Comparison of ENCODE assay signal across 15 cellular contexts in genomic region chr19:3073931-3074595, GRCh38. TPM values are rescaled to one million over a fixed set of nuclear protein-coding genes. Genes with fewer than 3 reads are reported as not detected.
DNase-seq lines count a peak whose midpoint lies in the region; ATAC-seq and TF ChIP-seq lines count a peak whose summit lies in the region.
"Had no signal": no experiment of that assay in that cellular context is flagged by ENCODE, and none has a peak within 500 bp of the region (broad histone marks: within the 10 kb centered on the region; RNA-seq: fewer than 3 reads in every experiment).

No MANE protein-coding gene starts in this region.

- H3K4me1 ChIP-seq in skeletal muscle tissue (ENCODE audit: control insufficient read depth in 3 of 3, insufficient read depth in 3 of 3, low read length in 3 of 3): peaks cover 15 to 17% (median 16%) of the 10 kb centered on the region in 3 donors

- peak overlapping the region; percentile 65 for H3K27ac ChIP-seq in skeletal muscle tissue (ENCODE audit: low read depth, low read length)

- H3K9me3 ChIP-seq in skeletal muscle tissue (ENCODE audit: control insufficient read depth in 3 of 3, low read length in 3 of 3): no peaks in the 10 kb centered on the region

- peak; percentile 12 for TF ChIP-seq CTCF in fibroblast of mammary gland (conservative IDR thresholded peaks at IDR 0.05; ENCODE audit: control insufficient read depth, insufficient read depth, low read depth, low read length)

- H3K9ac ChIP-seq in skeletal muscle tissue (ENCODE audit: low read depth in 1 of 3, low read length in 3 of 3): peak overlapping the region in 1 of 3 donors; percentile 16

- H3K4me3 ChIP-seq in fibroblast of mammary gland (ENCODE audit: control insufficient read depth, low read depth, low read length) (no peak overlapping the region), skeletal muscle tissue (ENCODE audit: low read length in 3 of 3) (no peak overlapping the region)
- H3K4me3 ChIP-seq: smooth muscle cell had no signal

- no peaks in the 10 kb centered on the region for H3K36me3 ChIP-seq in skeletal muscle tissue (ENCODE audit: control insufficient read depth in 3 of 3, insufficient read depth in 3 of 3, low read length in 3 of 3)

- DNase-seq in NCI-H446 treated with DMSO at 0.1 percent for 48 hours (lab: John Stamatoyannopoulos, UW) (peak; percentile 18), NCI-H446 (lab: John Stamatoyannopoulos, UW) (no peak), RPMI8226 (peak; percentile 35), fibroblast of mammary gland (ENCODE audit: low read depth) (peak; percentile 30), EL (no peak), MV-4-11 (lab: John Stamatoyannopoulos, UW) (no peak)
- DNase-seq: ACHN; activated CD4-positive, alpha-beta T cell treated with anti-CD3 and anti-CD28 coated beads for 4 hours; DMS79; islet precursor cell; naive thymus-derived CD4-positive, alpha-beta T cell; NCI-H748 treated with DMSO at 0.1 percent for 48 hours had no signal

- no peak for ATAC-seq in GM21786 (IDR thresholded peaks at IDR 0.05; ENCODE audit: unreplicated experiment)
- ATAC-seq: naive thymus-derived CD4-positive, alpha-beta T cell had no signal

- no peaks in the 10 kb centered on the region for H3K27me3 ChIP-seq in skeletal muscle tissue (ENCODE audit: control insufficient read depth in 3 of 3, insufficient read depth in 3 of 3, low read length in 3 of 3)

RNA-seq across cellular contexts. Expression of gene TLE5, which starts 11.8 kb away (rescaled TPM):
- total RNA-seq in skeletal muscle tissue: 98.1 TPM

RNA-seq across cellular contexts. Expression of gene GNA11, which starts 20.1 kb away (rescaled TPM):
- 37.1 TPM for total RNA-seq in skeletal muscle tissue

RNA-seq across cellular contexts. Expression of gene TLE2, which starts 45.0 kb away (rescaled TPM):
- total RNA-seq in skeletal muscle tissue: 9.4 TPM

Comparison
In these comparisons a context has a peak if more than half of its experiments do, and no peak if none do; other contexts are left out.
1. DNase-seq: peak in NCI-H446 treated with DMSO at 0.1 percent for 48 hours (single experiment), RPMI8226 (single experiment) and fibroblast of mammary gland (single experiment); none in NCI-H446 (0 of 2), EL (single experiment) and MV-4-11 (single experiment).